27 cellular contexts compared by ENCODE assay signal in genomic region chr4:157052429-157053040, GRCh38. TPM values are rescaled to one million over a fixed set of nuclear protein-coding genes. Genes with fewer than 3 reads are reported as not detected.
DNase-seq lines count a peak whose midpoint lies in the region; ATAC-seq, FAIRE-seq and TF ChIP-seq lines count a peak whose summit lies in the region.
"Had no signal": no experiment of that assay in that cellular context is flagged by ENCODE, and none has a peak within 500 bp of the region (broad histone marks: within the 10 kb centered on the region; RNA-seq: fewer than 3 reads in every experiment).

No MANE protein-coding gene starts in this region.

- DNase-seq in KBM-7 (peak; percentile 64), WTC11 (ENCODE audit: low spot score) (no peak), fibroblast of the conjunctiva (ENCODE audit: low read depth) (peak; percentile 8), sciatic nerve (ENCODE audit: low spot score) (no peak), RCC 7860 (ENCODE audit: low spot score) (no peak), posterior vena cava (ENCODE audit: low spot score) (no peak), NCI-H774 (lab: John Stamatoyannopoulos, UW) (no peak)
- DNase-seq: ACHN; activated B cell treated with CpG ODN at 0.5 μM for 24 hours; activated CD8-positive, alpha-beta T cell treated with anti-CD3 and anti-CD28 coated beads for 36 hours; brain microvascular endothelial cell; COR-L47; DMS79 treated with DMSO at 0.1 percent for 48 hours; effector memory CD4-positive, alpha-beta T cell; GM23248; KG1; MV-4-11; Right ventricle myocardium superior; small intestine; stimulated activated CD4-positive, alpha-beta T cell treated with anti-CD3 and anti-CD28 coated beads, Interleukin-1b, Interleukin-23, amount 100 ng/mL, for 48 hours; T-helper 9 cell had no signal

- H3K9me3 Mint-ChIP-seq in WTC11 = no peaks in the 10 kb centered on the region
- H3K9me3 Mint-ChIP-seq: activated B cell treated with CpG ODN at 0.5 μM for 24 hours; activated CD8-positive, alpha-beta T cell treated with anti-CD3 and anti-CD28 coated beads for 36 hours; type B pancreatic cell had no signal

- POLR2A ChIA-PET in WTC11 (lab: Charles Lee) = interaction anchor here (0.6 kb wide), 1 partner anchor 42 kb away, joined by 3 read pairs; no protein-coding TSS in a partner anchor

- H3K4me1 Mint-ChIP-seq in WTC11 = peaks cover 32% of the 10 kb centered on the region
- H3K4me1 Mint-ChIP-seq: activated B cell treated with CpG ODN at 0.5 μM for 24 hours had no signal

- no peaks in the 10 kb centered on the region; the same call in 1 of the 2 replicates for H3K27me3 Mint-ChIP-seq in WTC11 (ENCODE audit: low read depth)
- H3K27me3 Mint-ChIP-seq: activated B cell treated with CpG ODN at 0.5 μM for 24 hours; activated CD8-positive, alpha-beta T cell treated with anti-CD3 and anti-CD28 coated beads for 36 hours; type B pancreatic cell had no signal

- CTCF ChIA-PET in WTC11 (lab: Charles Lee) = interaction anchor here (0.7 to 1.6 kb wide), 3 partner anchors 18 to 80 kb away, joined by 3 read pairs; partner anchors contain the start of gene GLRB

- intact Hi-C loops in sciatic nerve (cut with DNase I) (no loop called here), posterior vena cava (cut with DNase I) (no loop called here)

- TF ChIP-seq CTCF in WTC11 (IDR thresholded peaks at IDR 0.05) = no peak

- ATAC-seq in WTC11 = peak; percentile 63
- ATAC-seq in sciatic nerve = peak; percentile 85
- ATAC-seq: activated CD8-positive, alpha-beta T cell treated with anti-CD3 and anti-CD28 coated beads for 36 hours; esophagus mucosa; GM12878 had no signal

- no peak overlapping the region for H3K27ac Mint-ChIP-seq in WTC11
- H3K27ac Mint-ChIP-seq: activated B cell treated with CpG ODN at 0.5 μM for 24 hours; activated CD8-positive, alpha-beta T cell treated with anti-CD3 and anti-CD28 coated beads for 36 hours; type B pancreatic cell had no signal

- in situ Hi-C loops in KBM-7 (cut with MboI; ENCODE audit: low pct_unique_long_range_greater_than_20kb, low sequenced_read_pairs) = no loop called here

- no peaks in the 10 kb centered on the region for H3K36me3 Mint-ChIP-seq in WTC11
- H3K36me3 Mint-ChIP-seq: type B pancreatic cell had no signal

- no peak for FAIRE-seq in RCC 7860 (lab: Jason Lieb, UNC)
- FAIRE-seq: GM12878, keratinocyte, small intestine had no signal

- H3K4me3 Mint-ChIP-seq in WTC11 = no peak overlapping the region
- H3K4me3 Mint-ChIP-seq: activated B cell treated with CpG ODN at 0.5 μM for 24 hours; activated CD8-positive, alpha-beta T cell treated with anti-CD3 and anti-CD28 coated beads for 36 hours; type B pancreatic cell had no signal

TF ChIP-seq in WTC11, 78 proteins besides CTCF, POLR2A, EP300 and RAD21 (continues in another document):
- TF ChIP-seq NR3C1 (CRISPR knock-in tag; conservative IDR thresholded peaks at IDR 0.05; ENCODE audit: low read depth) (no peak), OVOL2 (CRISPR knock-in tag; IDR thresholded peaks at IDR 0.05; ENCODE audit: borderline replicate concordance) (no peak), NFYB (CRISPR knock-in tag; conservative IDR thresholded peaks at IDR 0.05; ENCODE audit: low read depth) (no peak), AR (CRISPR knock-in tag; IDR thresholded peaks at IDR 0.05) (no peak), USF1 (CRISPR knock-in tag; IDR thresholded peaks at IDR 0.05) (no peak), ZNF121 (CRISPR knock-in tag; IDR thresholded peaks at IDR 0.05) (no peak), ETV6 (CRISPR knock-in tag; IDR thresholded peaks at IDR 0.05) (no peak), PREB (CRISPR knock-in tag; IDR thresholded peaks at IDR 0.05; ENCODE audit: borderline replicate concordance) (no peak), TP53 (CRISPR knock-in tag; IDR thresholded peaks at IDR 0.05) (no peak), MAX (CRISPR knock-in tag; IDR thresholded peaks at IDR 0.05) (no peak), STAT6 (CRISPR knock-in tag; conservative IDR thresholded peaks at IDR 0.05; ENCODE audit: low read depth) (no peak), ZNF512 (CRISPR knock-in tag; IDR thresholded peaks at IDR 0.05; ENCODE audit: borderline replicate concordance) (no peak)

RNA-seq across cellular contexts. Expression of gene GLRB, which starts 23.4 kb away (rescaled TPM):
- total RNA-seq in WTC11 (2021) (0.31 to 1.3 TPM (median 0.71 TPM) in 3 replicates), sciatic nerve (2.7 TPM), posterior vena cava (1 to 10 TPM; 3.9 to 4.1 TPM)
- total RNA-seq: activated B cell treated with CpG ODN at 0.5 μM for 24 hours; activated CD8-positive, alpha-beta T cell treated with anti-CD3 and anti-CD28 coated beads for 36 hours; esophagus mucosa; GM12878; HT-29; mononuclear cell had no signal

Comparison
In these comparisons a context has a peak if more than half of its experiments do, and no peak if none do; other contexts are left out.
1. DNase-seq: peak in KBM-7 (single experiment) and fibroblast of the conjunctiva (single experiment); none in WTC11 (single experiment), sciatic nerve (single experiment), RCC 7860 (single experiment), posterior vena cava (single experiment) and NCI-H774 (single experiment).